19 cellular contexts compared by ENCODE assay signal in genomic region chr9:99593621-99594020, GRCh38.
DNase-seq lines count a peak whose midpoint lies in the region; ATAC-seq and TF ChIP-seq lines count a peak whose summit lies in the region.
"Had no signal": no experiment of that assay in that cellular context is flagged by ENCODE, and none has a peak within 500 bp of the region (broad histone marks: within the 10 kb centered on the region; RNA-seq: fewer than 3 reads in every experiment).

No MANE protein-coding gene starts in this region.

- peak; percentile 66 for DNase-seq in COR-L47 (lab: John Stamatoyannopoulos, UW)
- peak; percentile 86 for DNase-seq in NCI-H748 treated with DMSO at 0.1 percent for 48 hours (lab: John Stamatoyannopoulos, UW)
- peak; percentile 80 for DNase-seq in islet precursor cell
- DNase-seq in A172 (ENCODE audit: low spot score) = no peak
- DNase-seq in midbrain (lab: John Stamatoyannopoulos, UW) = no peak
- DNase-seq: activated CD4-positive, alpha-beta T cell treated with anti-CD3 and anti-CD28 coated beads for 36 hours; activated naive CD8-positive, alpha-beta T cell treated with anti-CD3 and anti-CD28 coated beads, Interleukin-2, amount 50 U/mL, for 24 hours; Caco-2; foreskin melanocyte; hippocampal formation; MG63; natural killer cell; ovary; stimulated activated naive CD4-positive, alpha-beta T cell treated with Interleukin-2 at 50 U/mL for 16 hours had no signal

- ATAC-seq in GM18868 (IDR thresholded peaks at IDR 0.05; ENCODE audit: unreplicated experiment) = peak; percentile 27
- ATAC-seq in GM19328 (IDR thresholded peaks at IDR 0.05; ENCODE audit: unreplicated experiment) = no peak
- ATAC-seq in SK-N-SH treated with all-trans-retinoic acid at 6 μM for 48 hours = no peak
- ATAC-seq: activated CD4-positive, alpha-beta T cell treated with anti-CD3 and anti-CD28 coated beads for 36 hours; activated naive CD8-positive, alpha-beta T cell treated with anti-CD3 and anti-CD28 coated beads, Interleukin-2, amount 50 U/mL, for 24 hours; HepG2; natural killer cell; sciatic nerve had no signal

TF ChIP-seq in SK-N-SH treated with all-trans-retinoic acid at 6 μM for 48 hours, 23 proteins besides CTCF, POLR2A, EP300 and RAD21:
- TF ChIP-seq ARNTL (CRISPR knock-in tag; IDR thresholded peaks at IDR 0.05; ENCODE audit: borderline replicate concordance, low read depth) (no peak), GLIS3 (CRISPR knock-in tag; IDR thresholded peaks at IDR 0.05) (no peak)

Comparison
In these comparisons a context has a peak if more than half of its experiments do, and no peak if none do; other contexts are left out.
1. DNase-seq: peak in COR-L47 (single experiment), NCI-H748 treated with DMSO at 0.1 percent for 48 hours (single experiment) and islet precursor cell (single experiment); none in A172 (single experiment) and midbrain (single experiment).